ENCODE assay signal across 17 cellular contexts in the genomic region with DNA sequence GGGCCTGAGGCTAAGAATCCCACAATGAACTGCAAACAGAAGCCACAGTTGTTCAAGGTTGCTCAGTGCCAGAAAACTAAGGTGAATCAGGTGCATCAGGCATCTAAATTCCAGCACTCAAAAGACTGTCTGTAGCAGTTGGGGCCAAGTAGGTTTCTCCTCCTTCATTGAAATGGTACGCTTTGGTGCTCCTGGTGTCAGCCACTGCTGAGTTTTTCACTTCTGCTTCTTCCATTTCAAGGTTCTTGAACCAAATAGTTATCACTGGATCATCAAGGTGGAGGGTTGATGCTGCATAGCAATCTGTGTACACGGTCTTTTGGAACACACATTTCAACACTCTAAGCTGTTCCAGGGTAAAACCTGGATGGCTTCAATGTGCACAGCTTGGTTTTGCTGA.
DNase-seq lines count a peak whose midpoint lies in the region; ATAC-seq and TF ChIP-seq lines count a peak whose summit lies in the region.
"Had no signal": no experiment of that assay in that cellular context is flagged by ENCODE, and none has a peak within 500 bp of the region (broad histone marks: within the 10 kb centered on the region; RNA-seq: fewer than 3 reads in every experiment).

No MANE protein-coding gene starts in this region.

- no peak overlapping the region for H3K9ac ChIP-seq in mammary epithelial cell (ENCODE audit: insufficient read depth, low read length)

- H3K27me3 ChIP-seq in DOHH2 (ENCODE audit: control insufficient read depth, low read length) (no peaks in the 10 kb centered on the region), mammary epithelial cell (ENCODE audit: insufficient read depth, low read length) (no peaks in the 10 kb centered on the region)
- H3K27me3 ChIP-seq: ovary, upper lobe of right lung had no signal

- dilution Hi-C loops in mammary epithelial cell (cut with HindIII; ENCODE audit: low sequenced_read_pairs), result no loop called here

- H3K36me3 ChIP-seq in DOHH2 (ENCODE audit: control insufficient read depth, low read length), result 0 out of 2 replicates have a peak, but pooled peaks cover 4% of the 10 kb centered on the region
- no peaks in the 10 kb centered on the region for H3K36me3 ChIP-seq in mammary epithelial cell (ENCODE audit: insufficient read depth, low read length)
- H3K36me3 ChIP-seq: ovary, upper lobe of right lung had no signal

- in situ Hi-C loops in mammary epithelial cell (cut with MboI; ENCODE audit: low sequenced_read_pairs in 2 of 2), result loop anchor here (25.0 kb wide), 3 partner anchors 118 to 443 kb away; no protein-coding TSS in a partner anchor

- H3K79me2 ChIP-seq in DOHH2 (ENCODE audit: control insufficient read depth, low read length) (no peaks in the 10 kb centered on the region), mammary epithelial cell (ENCODE audit: insufficient read depth, low read length) (no peaks in the 10 kb centered on the region)

- H3K9me3 ChIP-seq in DOHH2 (ENCODE audit: control insufficient read depth, insufficient read depth, low read length), result no peaks in the 10 kb centered on the region
- no peaks in the 10 kb centered on the region for H3K9me3 ChIP-seq in mammary epithelial cell (replicated peaks; ENCODE audit: insufficient read depth, low read length)
- H3K9me3 ChIP-seq: A549, ovary, upper lobe of right lung had no signal

- H3K4me3 ChIP-seq in DOHH2 (ENCODE audit: low read length) (no peak overlapping the region), mammary epithelial cell (replicated peaks in 1 of 3; ENCODE audit: insufficient read depth in 1 of 3, low read depth in 2 of 3, low read length in 3 of 3) (no peak overlapping the region)
- H3K4me3 ChIP-seq: A549, ovary, upper lobe of right lung had no signal

- H3K4me2 ChIP-seq in DOHH2 (ENCODE audit: low read length) (0 out of 2 replicates have a peak overlapping the region, but pooled peaks have one; percentile 9), mammary epithelial cell (ENCODE audit: insufficient read depth, low read depth, low read length) (no peak overlapping the region)
- H3K4me2 ChIP-seq: A549 had no signal

- H4K20me1 ChIP-seq in DOHH2 (ENCODE audit: control insufficient read depth, insufficient read depth, low read depth, low read length) (no peaks in the 10 kb centered on the region), mammary epithelial cell (ENCODE audit: insufficient read depth, low read length) (no peaks in the 10 kb centered on the region)

- CTCF ChIA-PET in mammary epithelial cell (lab: Charles Lee; ENCODE audit: low non-redundant PET), result no interaction called here

- H3K9me2 ChIP-seq in DOHH2 (replicated peaks; ENCODE audit: control insufficient read depth, low read length), result no peaks in the 10 kb centered on the region

- 51% methylated on average over 2 of the region's 2 CpGs for WGBS in mammary epithelial cell (ENCODE audit: low coverage, missing lambda C conversion rate)

- H3K27ac ChIP-seq in DOHH2 (ENCODE audit: low read depth, low read length) (no peak overlapping the region), mammary epithelial cell (ENCODE audit: insufficient read depth, low read depth, low read length) (no peak overlapping the region)
- H3K27ac ChIP-seq: A549, ovary, upper lobe of right lung had no signal

- intact Hi-C loops in mammary epithelial cell (cut with micrococcal nuclease), result no loop called here

- no TSS peak for BruUV-seq in mammary epithelial cell (replicated peaks; lab: Mats Ljungman, UMichigan)

- TF ChIP-seq CTCF in DOHH2 (IDR thresholded peaks at IDR 0.05; ENCODE audit: low read depth, low read length, poor library complexity, severe bottlenecking) (no peak), mammary epithelial cell (conservative IDR thresholded peaks at IDR 0.05 in 1 of 2, IDR thresholded peaks at IDR 0.05 in 1 of 2; ENCODE audit: extremely low read depth in 1 of 2, insufficient read depth in 1 of 2, low read depth in 1 of 2, low read length in 2 of 2) (no peak)

- no peaks in the 10 kb centered on the region for H3F3A ChIP-seq in DOHH2 (ENCODE audit: control insufficient read depth, insufficient read depth)

- no peak overlapping the region for H2AFZ ChIP-seq in mammary epithelial cell (ENCODE audit: low read depth, low read length)

- ATAC-seq in GM19438 (IDR thresholded peaks at IDR 0.05; ENCODE audit: low read depth, unreplicated experiment), result peak; percentile 72
- ATAC-seq in HG02678 (IDR thresholded peaks at IDR 0.05; ENCODE audit: unreplicated experiment), result peak; percentile 91
- ATAC-seq in HG03378 (IDR thresholded peaks at IDR 0.05; ENCODE audit: unreplicated experiment), result peak; percentile 90
- ATAC-seq in GM18520 (IDR thresholded peaks at IDR 0.05; ENCODE audit: unreplicated experiment), result no peak
- ATAC-seq: A549, upper lobe of right lung had no signal

- H3K4me1 ChIP-seq in DOHH2 (ENCODE audit: control insufficient read depth, low read length) (peaks cover 42% of the 10 kb centered on the region), mammary epithelial cell (ENCODE audit: insufficient read depth, low read length) (no peaks in the 10 kb centered on the region)
- H3K4me1 ChIP-seq: A549, upper lobe of right lung had no signal

- DNase-seq in mammary epithelial cell (no peak), SHP77 (lab: John Stamatoyannopoulos, UW) (no peak), globus pallidus (ENCODE audit: low spot score) (no peak)
- DNase-seq: activated CD4-positive, alpha-beta T cell treated with anti-CD3 and anti-CD28 coated beads for 1 hour; activated T-cell treated with anti-CD3 and anti-CD28 coated beads, Interleukin-2, amount 50 U/mL, for 24 hours; dermis blood vessel endothelial cell; midbrain; NCI-H2081; ovary; SW 1271; upper lobe of right lung had no signal
